In genomic region chr14:85263916-85264315, GRCh38 we compare ENCODE assay signal across 20 cellular contexts.
"Had no signal": no experiment of that assay in that cellular context is flagged by ENCODE, and none has a peak within 500 bp of the region (broad histone marks: within the 10 kb centered on the region; RNA-seq: fewer than 3 reads in every experiment).

No MANE protein-coding gene starts in this region.

- H3K27ac ChIP-seq: colonic mucosa, dorsolateral prefrontal cortex, esophagus squamous epithelium, gastrocnemius medialis, heart right ventricle, left lung, lower lobe of right lung had no signal

- H3K27me3 ChIP-seq: colonic mucosa, esophagus squamous epithelium, gastrocnemius medialis, heart right ventricle, left lung had no signal

- H3K4me3 ChIP-seq: colonic mucosa, dorsolateral prefrontal cortex, esophagus squamous epithelium, gastrocnemius medialis, heart right ventricle, left lung, lower lobe of right lung, mucosa of descending colon had no signal

- DNase-seq: colonic mucosa; cortex of kidney; dermis blood vessel endothelial cell; dorsolateral prefrontal cortex; effector CD4-positive, alpha-beta T cell; effector memory CD4-positive, alpha-beta T cell; esophagus squamous epithelium; foreskin fibroblast; gastrocnemius medialis; glutamatergic neuron; head of caudate nucleus; heart right ventricle; hippocampal formation; left cardiac atrium; left lung; left ventricle myocardium superior; lower lobe of right lung; mesenchymal stem cell; mucosa of descending colon; naive B cell had no signal

- H3K4me1 ChIP-seq: colonic mucosa, esophagus squamous epithelium, gastrocnemius medialis, heart right ventricle, left lung, lower lobe of right lung had no signal

- ATAC-seq: gastrocnemius medialis, heart right ventricle, left cardiac atrium, left lung, left ventricle myocardium superior, lower lobe of right lung, mucosa of descending colon had no signal

- H3K9me3 ChIP-seq: colonic mucosa, esophagus squamous epithelium, gastrocnemius medialis, heart right ventricle, lower lobe of right lung, mucosa of descending colon had no signal

- H3K36me3 ChIP-seq: colonic mucosa, esophagus squamous epithelium, gastrocnemius medialis, heart right ventricle, left lung, lower lobe of right lung had no signal
